Comparison of ENCODE assay signal across 25 cellular contexts in genomic region chr4:28921886-28922285, GRCh38.
"Had no signal": no experiment of that assay in that cellular context is flagged by ENCODE, and none has a peak within 500 bp of the region (broad histone marks: within the 10 kb centered on the region; RNA-seq: fewer than 3 reads in every experiment).

No MANE protein-coding gene starts in this region.

- H3K4me1 ChIP-seq: pancreas, psoas muscle, right lobe of liver, tibial artery, uterus had no signal

- H3K27me3 ChIP-seq: pancreas, right lobe of liver, tibial artery, uterus had no signal

- H3K27ac ChIP-seq: epithelial cell of prostate, pancreas, psoas muscle, right lobe of liver, skin epidermis, tibial artery, uterus, WERI-Rb-1 had no signal

- H3K4me3 ChIP-seq: pancreas, psoas muscle, right lobe of liver, skin epidermis, tibial artery, uterus had no signal

- ATAC-seq: activated CD8-positive, alpha-beta memory T cell treated with anti-CD3 and anti-CD28 coated beads, Interleukin-2, amount 10 ng/mL, durations not matched to agents 7 days and 5 days; activated CD8-positive, alpha-beta T cell treated with anti-CD3 and anti-CD28 coated beads for 36 hours; left ventricle myocardium superior; natural killer cell; pancreas; psoas muscle; right lobe of liver; T-cell had no signal

- H3K36me3 ChIP-seq: pancreas, right lobe of liver, tibial artery, uterus, WERI-Rb-1 had no signal

- DNase-seq: activated CD4-positive, alpha-beta T cell treated with anti-CD3 and anti-CD28 coated beads, Interleukin-2, amount 10 ng/mL, durations not matched to agents 7 days and 5 days; activated CD4-positive, CD25-positive, alpha-beta regulatory T cell treated with anti-CD3 and anti-CD28 coated beads, Interleukin-2, amount 50 U/mL, for 72 hours; activated CD8-positive, alpha-beta memory T cell treated with anti-CD3 and anti-CD28 coated beads, Interleukin-2, amount 10 ng/mL, durations not matched to agents 7 days and 5 days; activated CD8-positive, alpha-beta T cell treated with anti-CD3 and anti-CD28 coated beads for 36 hours; activated gamma-delta T cell treated with Interleukin-2 at 50 U/mL for 16 hours; activated T-cell treated with anti-CD3 and anti-CD28 coated beads for 4 hours; anterior cingulate cortex; cerebellar nuclear complex; cortex of kidney; endodermal cell; foreskin melanocyte; left ventricle myocardium superior; midbrain; natural killer cell; pancreas; psoas muscle; right lobe of liver; stimulated activated CD4-positive, alpha-beta T cell treated with anti-CD3 and anti-CD28 coated beads, Interleukin-1b, Interleukin-23, amount 100 ng/mL, for 48 hours; substantia nigra; T-cell; tibial artery; uterus; WERI-Rb-1 had no signal

- H3K9me3 ChIP-seq: pancreas, psoas muscle, right lobe of liver, tibial artery, uterus had no signal
